In genomic region chr1:15836511-15836771, GRCh38 we compare ENCODE assay signal across 8 cellular contexts. TPM values are rescaled to one million over a fixed set of nuclear protein-coding genes. Genes with fewer than 3 reads are reported as not detected.
A peak's percentile ranks its signal among the peaks of the same experiment; 100 is the strongest.
DNase-seq lines count a peak whose midpoint lies in the region; ATAC-seq and TF ChIP-seq lines count a peak whose summit lies in the region.
"Not testable (repeated sequence)": the region's sequence is repeated elsewhere in the genome, so short reads cannot be mapped to it uniquely, and the experiment has no call there.

No MANE protein-coding gene starts in this region.

- H3K4me1 Mint-ChIP-seq in GM23338, result peaks cover 22% of the 10 kb centered on the region
- peaks cover 31% of the 10 kb centered on the region for H3K4me1 Mint-ChIP-seq in activated naive CD4-positive, alpha-beta T cell treated with anti-CD3 and anti-CD28 coated beads, Interleukin-2, amount 10 ng/mL, durations not matched to agents 7 days and 5 days
- peaks cover 28% of the 10 kb centered on the region for H3K4me1 Mint-ChIP-seq in dendritic cell treated with granulocyte-macrophage colony-stimulating factor and Interleukin-4, amounts not matched to agents 40 ng/mL and 50 ng/mL, for 4 days (ENCODE audit: low read depth)
- H3K4me1 Mint-ChIP-seq in naive thymus-derived CD8-positive, alpha-beta T cell, result peaks cover 4 to 45% (median 20%) of the 10 kb centered on the region in 4 donors

- H3K4me3 ChIP-seq in GM23338 (peak overlapping the region; percentile 86; the same call in 1 of the 2 replicates), Peyer's patch (peak overlapping the region; percentile 68 to 73 (median 71)), right cardiac atrium (ENCODE audit: low read length) (peak overlapping the region; percentile 39), spleen (peak overlapping the region in 7 of 8 donors; percentile 66 to 94 (median 75))

- H3K4me3 Mint-ChIP-seq in GM23338, result peak overlapping the region; percentile 92
- H3K4me3 Mint-ChIP-seq in activated naive CD4-positive, alpha-beta T cell treated with anti-CD3 and anti-CD28 coated beads, Interleukin-2, amount 10 ng/mL, durations not matched to agents 7 days and 5 days, result peak overlapping the region; percentile 85
- peak overlapping the region; percentile 85 for H3K4me3 Mint-ChIP-seq in dendritic cell treated with granulocyte-macrophage colony-stimulating factor and Interleukin-4, amounts not matched to agents 40 ng/mL and 50 ng/mL, for 4 days
- peak overlapping the region; percentile 84 to 98 (median 95) for H3K4me3 Mint-ChIP-seq in naive thymus-derived CD8-positive, alpha-beta T cell

- DNase-seq in GM23338 (ENCODE audit: low spot score); Peyer's patch; activated naive CD4-positive, alpha-beta T cell treated with anti-CD3 and anti-CD28 coated beads, Interleukin-2, amount 10 ng/mL, durations not matched to agents 7 days and 5 days; spleen: not testable (repeated sequence)
- DNase-seq in right cardiac atrium, result peak in 1 of 3 donors; percentile 69
- DNase-seq in naive thymus-derived CD8-positive, alpha-beta T cell, result peak in 2 of 10 donors; percentile 3 to 24

- H2AFZ ChIP-seq in GM23338, result not testable (repeated sequence)

- not testable (repeated sequence) for ATAC-seq in GM23338; right cardiac atrium; naive thymus-derived CD8-positive, alpha-beta T cell

- H3K9me2 ChIP-seq in GM23338 (ENCODE audit: insufficient read depth), result not testable (repeated sequence)

- peaks cover 11% of the 10 kb centered on the region for H3K36me3 Mint-ChIP-seq in GM23338 (ENCODE audit: low read depth)
- H3K36me3 Mint-ChIP-seq in activated naive CD4-positive, alpha-beta T cell treated with anti-CD3 and anti-CD28 coated beads, Interleukin-2, amount 10 ng/mL, durations not matched to agents 7 days and 5 days; naive thymus-derived CD8-positive, alpha-beta T cell: not testable (repeated sequence)
- H3K36me3 Mint-ChIP-seq in dendritic cell treated with granulocyte-macrophage colony-stimulating factor and Interleukin-4, amounts not matched to agents 40 ng/mL and 50 ng/mL, for 4 days (ENCODE audit: low read depth), result peaks cover 12% of the 10 kb centered on the region

- H3K9me3 ChIP-seq in Peyer's patch; right cardiac atrium (ENCODE audit: control insufficient read depth, low read length); spleen: not testable (repeated sequence)

- H3K27ac ChIP-seq in 22Rv1 (peak overlapping the region; percentile 100), GM23338 (ENCODE audit: low read depth) (peak overlapping the region; percentile 89; the same call in 1 of the 2 replicates), Peyer's patch (peak overlapping the region; percentile 96 to 99 (median 98)), right cardiac atrium (ENCODE audit: low read length) (peak overlapping the region; percentile 91), spleen (peak overlapping the region; percentile 99 to 100 (median 100))

- TF ChIP-seq POLR2A in Peyer's patch (IDR thresholded peaks at IDR 0.05); spleen (IDR thresholded peaks at IDR 0.05): not testable (repeated sequence)

- peak overlapping the region; percentile 80 for H3K4me2 ChIP-seq in GM23338

- peaks cover 27% of the 10 kb centered on the region for H3K27me3 Mint-ChIP-seq in GM23338 (ENCODE audit: insufficient read depth, low read depth, poor library complexity)
- peaks cover 11% of the 10 kb centered on the region for H3K27me3 Mint-ChIP-seq in activated naive CD4-positive, alpha-beta T cell treated with anti-CD3 and anti-CD28 coated beads, Interleukin-2, amount 10 ng/mL, durations not matched to agents 7 days and 5 days
- H3K27me3 Mint-ChIP-seq in dendritic cell treated with granulocyte-macrophage colony-stimulating factor and Interleukin-4, amounts not matched to agents 40 ng/mL and 50 ng/mL, for 4 days; naive thymus-derived CD8-positive, alpha-beta T cell: not testable (repeated sequence)

- not testable (repeated sequence) for H4K20me1 ChIP-seq in GM23338 (replicated peaks; ENCODE audit: insufficient read depth)

- CTCF ChIA-PET in activated naive CD4-positive, alpha-beta T cell treated with anti-CD3 and anti-CD28 coated beads, Interleukin-2, amount 10 ng/mL, durations not matched to agents 7 days and 5 days (lab: Charles Lee), result not testable (repeated sequence)

- not testable (repeated sequence) for H3K27me3 ChIP-seq in GM23338 (ENCODE audit: insufficient read depth); Peyer's patch; right cardiac atrium (ENCODE audit: control insufficient read depth, insufficient read depth); spleen (replicated peaks in 1 of 7)

- H3F3A ChIP-seq in GM23338 (replicated peaks; ENCODE audit: low read depth), result not testable (repeated sequence)

- TF ChIP-seq CTCF in 22Rv1 (IDR thresholded peaks at IDR 0.05); GM23338 (conservative IDR thresholded peaks at IDR 0.05; ENCODE audit: low read depth in 2 of 2); Peyer's patch (IDR thresholded peaks at IDR 0.05); spleen (IDR thresholded peaks at IDR 0.05 in 8 of 11, conservative IDR thresholded peaks at IDR 0.05 in 3 of 11): not testable (repeated sequence)

- not testable (repeated sequence) for H3K79me2 ChIP-seq in GM23338 (replicated peaks; ENCODE audit: insufficient read depth)

- H3K4me1 ChIP-seq in GM23338 (ENCODE audit: insufficient read depth); right cardiac atrium (ENCODE audit: control insufficient read depth, insufficient read depth, low read length): not testable (repeated sequence)
- H3K4me1 ChIP-seq in Peyer's patch (peaks cover 0 to 12% (median 0%) of the 10 kb centered on the region in 4 donors), spleen (peaks cover 5 to 48% (median 42%) of the 10 kb centered on the region in 6 donors)

- WGBS in right cardiac atrium, result 77% methylated on average over 14 of the region's 14 CpGs
- 76 to 83% (median 78%) methylated on average over 12 to 14 of the region's 14 CpGs for WGBS in spleen, 5 donors

- POLR2A ChIA-PET in naive thymus-derived CD8-positive, alpha-beta T cell (lab: Charles Lee), result interaction anchor here (0.6 to 10.0 kb wide), 4 partner anchors 11 to 1068 kb away, joined by 3 to 392 read pairs (median 4); partner anchors contain the start of gene SPEN

- H3K27ac Mint-ChIP-seq in GM23338, result not testable (repeated sequence)
- H3K27ac Mint-ChIP-seq in activated naive CD4-positive, alpha-beta T cell treated with anti-CD3 and anti-CD28 coated beads, Interleukin-2, amount 10 ng/mL, durations not matched to agents 7 days and 5 days, result peak overlapping the region; percentile 98
- H3K27ac Mint-ChIP-seq in dendritic cell treated with granulocyte-macrophage colony-stimulating factor and Interleukin-4, amounts not matched to agents 40 ng/mL and 50 ng/mL, for 4 days, result peak overlapping the region; percentile 98
- peak overlapping the region; percentile 95 to 99 (median 99) for H3K27ac Mint-ChIP-seq in naive thymus-derived CD8-positive, alpha-beta T cell

- not testable (repeated sequence) for H3K36me3 ChIP-seq in GM23338 (ENCODE audit: insufficient read depth); Peyer's patch; spleen

- not testable (repeated sequence) for H3K9me3 Mint-ChIP-seq in GM23338; activated naive CD4-positive, alpha-beta T cell treated with anti-CD3 and anti-CD28 coated beads, Interleukin-2, amount 10 ng/mL, durations not matched to agents 7 days and 5 days; dendritic cell treated with granulocyte-macrophage colony-stimulating factor and Interleukin-4, amounts not matched to agents 40 ng/mL and 50 ng/mL, for 4 days; naive thymus-derived CD8-positive, alpha-beta T cell

- intact Hi-C loops in dendritic cell treated with granulocyte-macrophage colony-stimulating factor and Interleukin-4, amounts not matched to agents 40 ng/mL and 50 ng/mL, for 4 days (cut with micrococcal nuclease), result loop anchor here (5.0 kb wide), 1 partner anchor 51 kb away; no protein-coding TSS in a partner anchor
- intact Hi-C loops in right cardiac atrium (cut with DNase I), result loop anchor here in 1 of 4 donors (10.0 kb wide), 1 partner anchor 48 kb away; no protein-coding TSS in a partner anchor
- intact Hi-C loops in spleen (cut with DNase I; ENCODE audit: low total_unique reads), result not testable (repeated sequence)

RNA-seq across cellular contexts. Expression of gene SPEN, which starts 11.1 kb away (rescaled TPM):
- 28.5 and 43.6 TPM in 2 replicates for total RNA-seq in GM23338 (2014; rRNA removed; shearing (Covaris generic))
- polyA plus RNA-seq in GM23338 (2016; fragmentation: Nextera tagmentation; extraction: Ambion mirVana) (11.4 and 14.9 TPM in 2 replicates), right cardiac atrium (15.2 TPM), spleen (10 to 100 TPM in 1 of 3 donors, 1 to 10 TPM in 2; 8.0 to 14.1 (median 9.3) TPM)
- total RNA-seq in Peyer's patch (10 to 100 TPM; 51.8 to 94.9 (median 61.5) TPM), right cardiac atrium (10 to 100 TPM; 25.9 to 34.2 (median 31.9) TPM), spleen (10 to 100 TPM; 54.1 to 75.9 (median 63.0) TPM)
- total RNA-seq in naive thymus-derived CD8-positive, alpha-beta T cell, result 10 to 100 TPM; 85.6 to 88.3 TPM
- 10 to 100 TPM in 1 of 3 donors, 1 to 10 TPM in 2; 4.0 to 38.0 (median 8.1) TPM for polyA plus RNA-seq in naive thymus-derived CD8-positive, alpha-beta T cell

RNA-seq across cellular contexts. Expression of gene UQCRHL, which starts 29.0 kb away (rescaled TPM):
- total RNA-seq in GM23338 (2014; rRNA removed; shearing (Covaris generic)), result 2.3 and 3.9 TPM in 2 replicates
- polyA plus RNA-seq in GM23338 (2016; fragmentation: Nextera tagmentation; extraction: Ambion mirVana) (3.0 and 3.6 TPM in 2 replicates), right cardiac atrium (11.7 TPM), spleen (1 to 10 TPM; 1.9 to 2.6 (median 2.4) TPM)
- total RNA-seq in Peyer's patch (1 to 10 TPM; 1.3 to 2.5 (median 1.6) TPM), right cardiac atrium (1 to 10 TPM; 3.3 to 4.0 (median 3.5) TPM), spleen (1 to 10 TPM in 6 of 7 donors, under 1 TPM in 1; 0.67 to 2.6 (median 1.2) TPM)
- total RNA-seq in naive thymus-derived CD8-positive, alpha-beta T cell, result 1 to 10 TPM; 1.8 to 2.0 TPM
- 1 to 10 TPM; 1.1 to 1.2 (median 1.2) TPM for polyA plus RNA-seq in naive thymus-derived CD8-positive, alpha-beta T cell
